Comparison of ENCODE assay signal across 10 cellular contexts in genomic region chr2:176156959-176157498, GRCh38. TPM values are rescaled to one million over a fixed set of nuclear protein-coding genes. Genes with fewer than 3 reads are reported as not detected.
A peak's percentile ranks its signal among the peaks of the same experiment; 100 is the strongest.
DNase-seq lines count a peak whose midpoint lies in the region; ATAC-seq and TF ChIP-seq lines count a peak whose summit lies in the region.
"Had no signal": no experiment of that assay in that cellular context is flagged by ENCODE, and none has a peak within 500 bp of the region (broad histone marks: within the 10 kb centered on the region; RNA-seq: fewer than 3 reads in every experiment).

Gene HOXD3, plus strand, starts transcription at chr2:176157307. Its CDS starts 11,808 bp downstream, at chr2:176169115.

- ATAC-seq in GM21360 (IDR thresholded peaks at IDR 0.05; ENCODE audit: unreplicated experiment) (no peak), HG03354 (IDR thresholded peaks at IDR 0.05; ENCODE audit: poor library complexity, severe bottlenecking, unreplicated experiment) (no peak)

- H3K9me2 ChIP-seq in MM.1S (replicated peaks; ENCODE audit: insufficient read depth, low read length) = no peaks in the 10 kb centered on the region

- no peaks in the 10 kb centered on the region for H3K9me3 ChIP-seq in MM.1S (replicated peaks; ENCODE audit: insufficient read depth, low read length)
- H3K9me3 ChIP-seq: upper lobe of left lung had no signal

- peak within 1 kb of the TSS; percentile 81 to 89 (median 83) for H3K4me3 Mint-ChIP-seq in nephron

- H3F3A ChIP-seq in MM.1S (ENCODE audit: insufficient read depth, low read length) = no peaks in the 10 kb centered on the region

- DNase-seq in AG04449 (ENCODE audit: low read depth, low spot score) (no peak), H7 (peak; percentile 78), astrocyte of the spinal cord (ENCODE audit: low read depth, low spot score) (no peak), epidermal melanocyte (ENCODE audit: insufficient read length, low spot score) (no peak), MM.1S (no peak)
- DNase-seq: EL had no signal

- in situ Hi-C loops in astrocyte of the spinal cord (cut with HindIII; ENCODE audit: low sequenced_read_pairs) = no loop called here

- POLR2A ChIA-PET in AG04449 (lab: Yijun Ruan, JAX) = interaction anchor here (0.6 kb wide), 1 partner anchor 12 kb away, joined by 3 read pairs; no protein-coding TSS in a partner anchor

- no peak within 1 kb of the TSS for H3K27ac ChIP-seq in MM.1S (ENCODE audit: low read length)
- H3K27ac ChIP-seq: upper lobe of left lung had no signal

- H3K36me3 ChIP-seq in H7 (replicated peaks; ENCODE audit: control insufficient read depth, insufficient read depth, low read length) (no peaks in the 10 kb centered on the region), MM.1S (replicated peaks; ENCODE audit: insufficient read depth, low read length) (no peaks in the 10 kb centered on the region)
- H3K36me3 ChIP-seq: upper lobe of left lung had no signal

- TF ChIP-seq CTCF in AG04449 (IDR thresholded peaks at IDR 0.05; ENCODE audit: insufficient read depth, low read length, missing control alignments) = no peak
- no peak for TF ChIP-seq CTCF in astrocyte of the spinal cord (IDR thresholded peaks at IDR 0.05; ENCODE audit: low read depth, low read length)
- TF ChIP-seq CTCF in nephron (IDR thresholded peaks at IDR 0.05; ENCODE audit: unreplicated experiment in 3 of 3) = no peak
- TF ChIP-seq CTCF in MM.1S (IDR thresholded peaks at IDR 0.05; ENCODE audit: low read length) = no peak

- peak within 1 kb of the TSS; percentile 95 to 99 (median 99) for H3K27ac Mint-ChIP-seq in nephron

- no peak within 1 kb of the TSS for H3K4me2 ChIP-seq in MM.1S (ENCODE audit: low read depth, low read length)

- CTCF ChIA-PET in AG04449 (lab: Yijun Ruan, JAX) = interaction anchor here (1.4 to 16.2 kb wide), 4 partner anchors 16 to 398 kb away, joined by 4 to 190 read pairs (median 38); no protein-coding TSS in a partner anchor

- no peaks in the 10 kb centered on the region for H3K79me2 ChIP-seq in MM.1S (ENCODE audit: low read length)

- H3K36me3 Mint-ChIP-seq in nephron (ENCODE audit: low read depth) = peaks cover 43% of the 10 kb centered on the region

- peaks cover 14% of the 10 kb centered on the region for H3K27me3 Mint-ChIP-seq in nephron (ENCODE audit: low read depth)

- peak within 1 kb of the TSS; percentile 57 for H3K4me3 ChIP-seq in AG04449 (ENCODE audit: low read depth, low read length)
- H3K4me3 ChIP-seq in H7 (ENCODE audit: insufficient read depth, low read depth, low read length) = no peak within 1 kb of the TSS
- H3K4me3 ChIP-seq in astrocyte of the spinal cord (ENCODE audit: low read depth, low read length) = peak within 1 kb of the TSS; percentile 32
- H3K4me3 ChIP-seq in MM.1S (ENCODE audit: low read length) = no peak within 1 kb of the TSS
- H3K4me3 ChIP-seq: upper lobe of left lung had no signal

- peaks cover 67% of the 10 kb centered on the region for H3K4me1 Mint-ChIP-seq in nephron

- no peaks in the 10 kb centered on the region for H3K4me1 ChIP-seq in MM.1S (ENCODE audit: low read length)

- H3K9me3 Mint-ChIP-seq in nephron = no peaks in the 10 kb centered on the region

- H3K27me3 ChIP-seq in H7 (ENCODE audit: control insufficient read depth, insufficient read depth, low read length) = peaks cover 100% of the 10 kb centered on the region
- H3K27me3 ChIP-seq in MM.1S (replicated peaks; ENCODE audit: insufficient read depth, low read length) = peaks cover 5% of the 10 kb centered on the region; the same call in 1 of the 2 replicates

- no peak within 1 kb of the TSS for H3K9ac ChIP-seq in MM.1S (ENCODE audit: low read length)

- H2AFZ ChIP-seq in MM.1S (ENCODE audit: low read length) = no peak within 1 kb of the TSS

- H4K20me1 ChIP-seq in MM.1S (ENCODE audit: insufficient read depth, low read length) = no peaks in the 10 kb centered on the region

RNA-seq across cellular contexts. Expression of gene HOXD3, which starts in this region (rescaled TPM):
- not detected in 2 replicates for total RNA-seq in H7 (2014; rRNA removed; shearing (Covaris generic))

Comparison
In these comparisons a context has a peak if more than half of its experiments do, and no peak if none do; other contexts are left out.
1. Peak in DNase-seq in H7; RNA of the gene not detected or under 1 TPM.
2. H3K4me3 ChIP-seq: peak in AG04449 (single experiment) and astrocyte of the spinal cord (single experiment); none in H7 (single experiment) and MM.1S (single experiment).